1 cellular context compared by ENCODE assay signal in the genomic region with DNA sequence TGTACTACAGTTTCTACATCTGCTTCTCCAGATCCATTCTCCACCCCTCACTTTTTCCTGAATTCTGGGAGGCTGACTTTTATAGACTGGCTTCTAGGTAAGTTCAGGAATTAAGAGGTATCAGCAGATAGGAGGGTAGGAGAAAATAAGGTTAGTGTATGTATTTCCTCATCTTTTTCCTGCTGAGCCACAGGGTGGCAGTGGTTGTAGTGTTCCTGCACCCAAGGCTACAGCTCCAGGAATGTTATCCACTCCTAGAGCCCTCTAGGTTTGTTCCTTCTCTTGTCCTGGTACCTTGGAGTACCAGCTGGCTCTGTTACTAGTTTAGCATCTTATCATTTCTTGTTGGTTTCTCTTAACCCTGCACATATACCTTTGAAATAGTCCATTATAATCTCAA.
TF ChIP-seq lines count a peak whose summit lies in the region.

No MANE protein-coding gene starts in this region.

TF ChIP-seq in H1, 55 proteins besides CTCF, POLR2A, EP300 and RAD21 (continued from another document):
- TF ChIP-seq, protein P1, sequence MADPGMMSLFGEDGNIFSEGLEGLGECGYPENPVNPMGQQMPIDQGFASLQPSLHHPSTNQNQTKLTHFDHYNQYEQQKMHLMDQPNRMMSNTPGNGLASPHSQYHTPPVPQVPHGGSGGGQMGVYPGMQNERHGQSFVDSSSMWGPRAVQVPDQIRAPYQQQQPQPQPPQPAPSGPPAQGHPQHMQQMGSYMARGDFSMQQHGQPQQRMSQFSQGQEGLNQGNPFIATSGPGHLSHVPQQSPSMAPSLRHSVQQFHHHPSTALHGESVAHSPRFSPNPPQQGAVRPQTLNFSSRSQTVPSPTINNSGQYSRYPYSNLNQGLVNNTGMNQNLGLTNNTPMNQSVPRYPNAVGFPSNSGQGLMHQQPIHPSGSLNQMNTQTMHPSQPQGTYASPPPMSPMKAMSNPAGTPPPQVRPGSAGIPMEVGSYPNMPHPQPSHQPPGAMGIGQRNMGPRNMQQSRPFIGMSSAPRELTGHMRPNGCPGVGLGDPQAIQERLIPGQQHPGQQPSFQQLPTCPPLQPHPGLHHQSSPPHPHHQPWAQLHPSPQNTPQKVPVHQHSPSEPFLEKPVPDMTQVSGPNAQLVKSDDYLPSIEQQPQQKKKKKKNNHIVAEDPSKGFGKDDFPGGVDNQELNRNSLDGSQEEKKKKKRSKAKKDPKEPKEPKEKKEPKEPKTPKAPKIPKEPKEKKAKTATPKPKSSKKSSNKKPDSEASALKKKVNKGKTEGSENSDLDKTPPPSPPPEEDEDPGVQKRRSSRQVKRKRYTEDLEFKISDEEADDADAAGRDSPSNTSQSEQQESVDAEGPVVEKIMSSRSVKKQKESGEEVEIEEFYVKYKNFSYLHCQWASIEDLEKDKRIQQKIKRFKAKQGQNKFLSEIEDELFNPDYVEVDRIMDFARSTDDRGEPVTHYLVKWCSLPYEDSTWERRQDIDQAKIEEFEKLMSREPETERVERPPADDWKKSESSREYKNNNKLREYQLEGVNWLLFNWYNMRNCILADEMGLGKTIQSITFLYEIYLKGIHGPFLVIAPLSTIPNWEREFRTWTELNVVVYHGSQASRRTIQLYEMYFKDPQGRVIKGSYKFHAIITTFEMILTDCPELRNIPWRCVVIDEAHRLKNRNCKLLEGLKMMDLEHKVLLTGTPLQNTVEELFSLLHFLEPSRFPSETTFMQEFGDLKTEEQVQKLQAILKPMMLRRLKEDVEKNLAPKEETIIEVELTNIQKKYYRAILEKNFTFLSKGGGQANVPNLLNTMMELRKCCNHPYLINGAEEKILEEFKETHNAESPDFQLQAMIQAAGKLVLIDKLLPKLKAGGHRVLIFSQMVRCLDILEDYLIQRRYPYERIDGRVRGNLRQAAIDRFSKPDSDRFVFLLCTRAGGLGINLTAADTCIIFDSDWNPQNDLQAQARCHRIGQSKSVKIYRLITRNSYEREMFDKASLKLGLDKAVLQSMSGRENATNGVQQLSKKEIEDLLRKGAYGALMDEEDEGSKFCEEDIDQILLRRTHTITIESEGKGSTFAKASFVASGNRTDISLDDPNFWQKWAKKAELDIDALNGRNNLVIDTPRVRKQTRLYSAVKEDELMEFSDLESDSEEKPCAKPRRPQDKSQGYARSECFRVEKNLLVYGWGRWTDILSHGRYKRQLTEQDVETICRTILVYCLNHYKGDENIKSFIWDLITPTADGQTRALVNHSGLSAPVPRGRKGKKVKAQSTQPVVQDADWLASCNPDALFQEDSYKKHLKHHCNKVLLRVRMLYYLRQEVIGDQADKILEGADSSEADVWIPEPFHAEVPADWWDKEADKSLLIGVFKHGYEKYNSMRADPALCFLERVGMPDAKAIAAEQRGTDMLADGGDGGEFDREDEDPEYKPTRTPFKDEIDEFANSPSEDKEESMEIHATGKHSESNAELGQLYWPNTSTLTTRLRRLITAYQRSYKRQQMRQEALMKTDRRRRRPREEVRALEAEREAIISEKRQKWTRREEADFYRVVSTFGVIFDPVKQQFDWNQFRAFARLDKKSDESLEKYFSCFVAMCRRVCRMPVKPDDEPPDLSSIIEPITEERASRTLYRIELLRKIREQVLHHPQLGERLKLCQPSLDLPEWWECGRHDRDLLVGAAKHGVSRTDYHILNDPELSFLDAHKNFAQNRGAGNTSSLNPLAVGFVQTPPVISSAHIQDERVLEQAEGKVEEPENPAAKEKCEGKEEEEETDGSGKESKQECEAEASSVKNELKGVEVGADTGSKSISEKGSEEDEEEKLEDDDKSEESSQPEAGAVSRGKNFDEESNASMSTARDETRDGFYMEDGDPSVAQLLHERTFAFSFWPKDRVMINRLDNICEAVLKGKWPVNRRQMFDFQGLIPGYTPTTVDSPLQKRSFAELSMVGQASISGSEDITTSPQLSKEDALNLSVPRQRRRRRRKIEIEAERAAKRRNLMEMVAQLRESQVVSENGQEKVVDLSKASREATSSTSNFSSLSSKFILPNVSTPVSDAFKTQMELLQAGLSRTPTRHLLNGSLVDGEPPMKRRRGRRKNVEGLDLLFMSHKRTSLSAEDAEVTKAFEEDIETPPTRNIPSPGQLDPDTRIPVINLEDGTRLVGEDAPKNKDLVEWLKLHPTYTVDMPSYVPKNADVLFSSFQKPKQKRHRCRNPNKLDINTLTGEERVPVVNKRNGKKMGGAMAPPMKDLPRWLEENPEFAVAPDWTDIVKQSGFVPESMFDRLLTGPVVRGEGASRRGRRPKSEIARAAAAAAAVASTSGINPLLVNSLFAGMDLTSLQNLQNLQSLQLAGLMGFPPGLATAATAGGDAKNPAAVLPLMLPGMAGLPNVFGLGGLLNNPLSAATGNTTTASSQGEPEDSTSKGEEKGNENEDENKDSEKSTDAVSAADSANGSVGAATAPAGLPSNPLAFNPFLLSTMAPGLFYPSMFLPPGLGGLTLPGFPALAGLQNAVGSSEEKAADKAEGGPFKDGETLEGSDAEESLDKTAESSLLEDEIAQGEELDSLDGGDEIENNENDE (IDR thresholded peaks at IDR 0.05; ENCODE audit: insufficient replicate concordance, low read length), result no peak
- TF ChIP-seq RBBP5 (IDR thresholded peaks at IDR 0.05; ENCODE audit: borderline replicate concordance, low read depth, low read length), result no peak
- no peak for TF ChIP-seq PHF8 (conservative IDR thresholded peaks at IDR 0.05; ENCODE audit: low read depth, low read length)
- no peak for TF ChIP-seq TEAD4 (IDR thresholded peaks at IDR 0.05; ENCODE audit: low read depth, low read length)
- no peak for TF ChIP-seq SRF (IDR thresholded peaks at IDR 0.05; ENCODE audit: low read depth, low read length)
